ENCODE assay signal across 1 cellular context in the genomic region with DNA sequence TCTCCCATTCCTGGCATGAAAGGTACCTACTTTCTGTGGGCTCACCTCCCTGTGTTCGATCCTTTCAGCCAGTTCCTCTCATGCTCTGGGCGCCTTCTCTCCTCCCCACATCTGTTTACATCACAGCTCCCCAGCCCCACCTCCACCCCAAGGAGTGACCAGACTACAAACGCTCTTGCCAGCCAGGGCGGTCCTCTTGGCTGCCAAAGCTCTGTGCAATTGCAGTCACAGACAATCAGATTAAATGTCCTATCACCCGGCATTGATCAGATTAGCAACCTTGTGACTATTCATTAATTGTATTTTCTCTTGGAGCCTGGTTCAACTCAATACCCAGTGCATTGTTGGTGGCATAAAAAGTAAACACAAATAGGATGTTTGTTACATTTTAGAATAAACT.
TF ChIP-seq lines count a peak whose summit lies in the region.

No MANE protein-coding gene starts in this region.

TF ChIP-seq in SK-N-SH, 30 proteins besides CTCF, POLR2A, EP300 and RAD21 (continued from another document):
- TF ChIP-seq ZBTB33 (IDR thresholded peaks at IDR 0.05; ENCODE audit: borderline replicate concordance, low read depth): no peak
- peak; percentile 96 for TF ChIP-seq GATA2 (CRISPR knock-in tag; IDR thresholded peaks at IDR 0.05)
- peak; percentile 84 for TF ChIP-seq FOXJ3 (CRISPR knock-in tag; IDR thresholded peaks at IDR 0.05)
- TF ChIP-seq, protein P1, sequence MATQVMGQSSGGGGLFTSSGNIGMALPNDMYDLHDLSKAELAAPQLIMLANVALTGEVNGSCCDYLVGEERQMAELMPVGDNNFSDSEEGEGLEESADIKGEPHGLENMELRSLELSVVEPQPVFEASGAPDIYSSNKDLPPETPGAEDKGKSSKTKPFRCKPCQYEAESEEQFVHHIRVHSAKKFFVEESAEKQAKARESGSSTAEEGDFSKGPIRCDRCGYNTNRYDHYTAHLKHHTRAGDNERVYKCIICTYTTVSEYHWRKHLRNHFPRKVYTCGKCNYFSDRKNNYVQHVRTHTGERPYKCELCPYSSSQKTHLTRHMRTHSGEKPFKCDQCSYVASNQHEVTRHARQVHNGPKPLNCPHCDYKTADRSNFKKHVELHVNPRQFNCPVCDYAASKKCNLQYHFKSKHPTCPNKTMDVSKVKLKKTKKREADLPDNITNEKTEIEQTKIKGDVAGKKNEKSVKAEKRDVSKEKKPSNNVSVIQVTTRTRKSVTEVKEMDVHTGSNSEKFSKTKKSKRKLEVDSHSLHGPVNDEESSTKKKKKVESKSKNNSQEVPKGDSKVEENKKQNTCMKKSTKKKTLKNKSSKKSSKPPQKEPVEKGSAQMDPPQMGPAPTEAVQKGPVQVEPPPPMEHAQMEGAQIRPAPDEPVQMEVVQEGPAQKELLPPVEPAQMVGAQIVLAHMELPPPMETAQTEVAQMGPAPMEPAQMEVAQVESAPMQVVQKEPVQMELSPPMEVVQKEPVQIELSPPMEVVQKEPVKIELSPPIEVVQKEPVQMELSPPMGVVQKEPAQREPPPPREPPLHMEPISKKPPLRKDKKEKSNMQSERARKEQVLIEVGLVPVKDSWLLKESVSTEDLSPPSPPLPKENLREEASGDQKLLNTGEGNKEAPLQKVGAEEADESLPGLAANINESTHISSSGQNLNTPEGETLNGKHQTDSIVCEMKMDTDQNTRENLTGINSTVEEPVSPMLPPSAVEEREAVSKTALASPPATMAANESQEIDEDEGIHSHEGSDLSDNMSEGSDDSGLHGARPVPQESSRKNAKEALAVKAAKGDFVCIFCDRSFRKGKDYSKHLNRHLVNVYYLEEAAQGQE (IDR thresholded peaks at IDR 0.05; ENCODE audit: low read depth, low read length): no peak
- no peak for TF ChIP-seq SMC3 (IDR thresholded peaks at IDR 0.05; ENCODE audit: low read depth, low read length)
- no peak for TF ChIP-seq EZH2phosphoT487 (IDR thresholded peaks at IDR 0.05; ENCODE audit: borderline replicate concordance, low read depth)
- no peak for TF ChIP-seq RFX5 (IDR thresholded peaks at IDR 0.05; ENCODE audit: low read length)
- peak; percentile 25; the same call in 1 of the 2 replicates for TF ChIP-seq TEAD4 (IDR thresholded peaks at IDR 0.05; ENCODE audit: borderline replicate concordance, insufficient read depth)
- no peak for TF ChIP-seq MXI1 (IDR thresholded peaks at IDR 0.05; ENCODE audit: low read depth, low read length)
- TF ChIP-seq, protein P2, sequence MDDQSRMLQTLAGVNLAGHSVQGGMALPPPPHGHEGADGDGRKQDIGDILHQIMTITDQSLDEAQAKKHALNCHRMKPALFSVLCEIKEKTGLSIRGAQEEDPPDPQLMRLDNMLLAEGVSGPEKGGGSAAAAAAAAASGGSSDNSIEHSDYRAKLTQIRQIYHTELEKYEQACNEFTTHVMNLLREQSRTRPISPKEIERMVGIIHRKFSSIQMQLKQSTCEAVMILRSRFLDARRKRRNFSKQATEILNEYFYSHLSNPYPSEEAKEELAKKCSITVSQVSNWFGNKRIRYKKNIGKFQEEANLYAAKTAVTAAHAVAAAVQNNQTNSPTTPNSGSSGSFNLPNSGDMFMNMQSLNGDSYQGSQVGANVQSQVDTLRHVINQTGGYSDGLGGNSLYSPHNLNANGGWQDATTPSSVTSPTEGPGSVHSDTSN (IDR thresholded peaks at IDR 0.05): no peak
- TF ChIP-seq CHD2 (IDR thresholded peaks at IDR 0.05; ENCODE audit: low read length, partially characterized antibody): peak; percentile 92
- no peak for TF ChIP-seq YY1 (IDR thresholded peaks at IDR 0.05; ENCODE audit: low read depth)
- no peak for TF ChIP-seq FOSL2 (IDR thresholded peaks at IDR 0.05; ENCODE audit: borderline replicate concordance, low read depth)
- TF ChIP-seq TCF12 (IDR thresholded peaks at IDR 0.05): peak; percentile 30; the same call in 1 of the 2 replicates
- TF ChIP-seq, protein P3, sequence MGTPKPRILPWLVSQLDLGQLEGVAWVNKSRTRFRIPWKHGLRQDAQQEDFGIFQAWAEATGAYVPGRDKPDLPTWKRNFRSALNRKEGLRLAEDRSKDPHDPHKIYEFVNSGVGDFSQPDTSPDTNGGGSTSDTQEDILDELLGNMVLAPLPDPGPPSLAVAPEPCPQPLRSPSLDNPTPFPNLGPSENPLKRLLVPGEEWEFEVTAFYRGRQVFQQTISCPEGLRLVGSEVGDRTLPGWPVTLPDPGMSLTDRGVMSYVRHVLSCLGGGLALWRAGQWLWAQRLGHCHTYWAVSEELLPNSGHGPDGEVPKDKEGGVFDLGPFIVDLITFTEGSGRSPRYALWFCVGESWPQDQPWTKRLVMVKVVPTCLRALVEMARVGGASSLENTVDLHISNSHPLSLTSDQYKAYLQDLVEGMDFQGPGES (IDR thresholded peaks at IDR 0.05; ENCODE audit: low read depth, low read length): no peak
- TF ChIP-seq USF1 (IDR thresholded peaks at IDR 0.05; ENCODE audit: borderline replicate concordance, low read depth): no peak
- TF ChIP-seq GABPA (IDR thresholded peaks at IDR 0.05; ENCODE audit: low read depth): no peak
- TF ChIP-seq RCOR1 (IDR thresholded peaks at IDR 0.05; ENCODE audit: low read length): peak; percentile 99
- no peak for TF ChIP-seq MAX (IDR thresholded peaks at IDR 0.05; ENCODE audit: low read depth)
- TF ChIP-seq USF2 (IDR thresholded peaks at IDR 0.05; ENCODE audit: borderline replicate concordance, low read depth, low read length): no peak
- no peak for TF ChIP-seq SIN3A (IDR thresholded peaks at IDR 0.05; ENCODE audit: borderline replicate concordance, low read depth, low read length)
- TF ChIP-seq ELF1 (IDR thresholded peaks at IDR 0.05): no peak
- TF ChIP-seq NFIC (IDR thresholded peaks at IDR 0.05; ENCODE audit: borderline replicate concordance): no peak
- no peak for TF ChIP-seq NRF1 (IDR thresholded peaks at IDR 0.05; ENCODE audit: low read depth, low read length)
- no peak for TF ChIP-seq TAF1 (IDR thresholded peaks at IDR 0.05; ENCODE audit: borderline replicate concordance, low read depth, low read length)
- TF ChIP-seq RXRA (IDR thresholded peaks at IDR 0.05; ENCODE audit: borderline replicate concordance, low read depth): no peak
- TF ChIP-seq MEF2A (IDR thresholded peaks at IDR 0.05; ENCODE audit: borderline replicate concordance, low read depth): no peak
TF ChIP-seq in SK-N-SH: peak in this region for 6.
